Comparison of ENCODE assay signal across 18 cellular contexts in the genomic region with DNA sequence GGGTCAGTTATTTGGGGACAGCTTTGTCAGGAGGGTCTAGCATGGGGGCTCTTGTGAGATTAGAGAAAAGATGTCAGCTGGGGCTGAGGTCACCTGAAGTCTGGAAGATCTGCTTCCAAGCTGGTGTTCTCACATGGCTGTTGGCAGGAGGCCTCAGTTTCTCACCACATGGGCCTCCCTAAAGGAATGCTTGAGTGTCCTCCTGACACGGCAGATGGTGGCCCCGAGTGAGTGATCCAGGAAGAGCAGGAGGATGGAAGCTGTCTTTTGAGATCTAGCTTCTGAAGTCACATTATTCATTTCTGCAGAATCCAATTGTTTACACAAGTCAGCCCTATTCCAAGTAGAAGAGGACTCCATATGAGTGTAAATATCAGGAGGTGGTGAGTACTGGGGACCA.
DNase-seq lines count a peak whose midpoint lies in the region; TF ChIP-seq lines count a peak whose summit lies in the region.
"Had no signal": no experiment of that assay in that cellular context is flagged by ENCODE, and none has a peak within 500 bp of the region (broad histone marks: within the 10 kb centered on the region; RNA-seq: fewer than 3 reads in every experiment).

No MANE protein-coding gene starts in this region.

- DNase-seq in RWPE1 (ENCODE audit: low spot score) (no peak), coronary artery (ENCODE audit: low spot score) (no peak), osteoblast (ENCODE audit: insufficient read length, low spot score, missing footprints) (no peak), uterus (no peak), NCI-H510A treated with DMSO at 0.1 percent for 48 hours (lab: John Stamatoyannopoulos, UW) (no peak), AML-193 (lab: John Stamatoyannopoulos, UW) (no peak)
- DNase-seq in activated effector memory CD4-positive, alpha-beta T cell treated with anti-CD3 and anti-CD28 coated beads, Interleukin-2, amount 50 U/mL, for 16 hours, result no peak
- DNase-seq: CD4-positive, CD25-positive, alpha-beta regulatory T cell; COR-L47; DMS153; EL; GOT3; NCI-H1105; NCI-H2081 treated with DMSO at 0.1 percent for 48 hours; NCI-H524 treated with DMSO at 0.1 percent for 48 hours; SHP77 treated with DMSO at 0.1 percent for 48 hours; SK-N-SH had no signal

- no peaks in the 10 kb centered on the region for H3K79me2 ChIP-seq in osteoblast (ENCODE audit: insufficient read depth, low read length)

- POLR2A ChIA-PET in RWPE1 (lab: Yijun Ruan, JAX; ENCODE audit: low non-redundant PET), result no interaction called here

- H3K4me3 ChIP-seq in coronary artery, result peak overlapping the region; percentile 11
- H3K4me3 ChIP-seq in osteoblast (ENCODE audit: insufficient read depth, low read length), result no peak overlapping the region
- no peak overlapping the region for H3K4me3 ChIP-seq in uterus
- H3K4me3 ChIP-seq: K562 had no signal

- intact Hi-C loops in uterus (cut with DNase I; ENCODE audit: low total_unique reads), result no loop called here

- H3K36me3 ChIP-seq in osteoblast (ENCODE audit: insufficient read depth, low read length) (no peaks in the 10 kb centered on the region), uterus (no peaks in the 10 kb centered on the region)

- TF ChIP-seq CTCF in RWPE1 (conservative IDR thresholded peaks at IDR 0.05; ENCODE audit: low read depth), result no peak
- no peak for TF ChIP-seq CTCF in coronary artery (IDR thresholded peaks at IDR 0.05)
- TF ChIP-seq CTCF in osteoblast (IDR thresholded peaks at IDR 0.05; ENCODE audit: extremely low read depth, low read depth, low read length), result no peak
- TF ChIP-seq CTCF in uterus (IDR thresholded peaks at IDR 0.05), result no peak

- H3K9me3 ChIP-seq in osteoblast (ENCODE audit: low read depth, low read length) (no peaks in the 10 kb centered on the region), uterus (no peaks in the 10 kb centered on the region)
- H3K9me3 ChIP-seq: SK-N-SH had no signal

- TF ChIP-seq POLR2A in uterus (IDR thresholded peaks at IDR 0.05), result no peak

- H3K4me1 ChIP-seq in osteoblast (ENCODE audit: insufficient read depth, low read length) (peaks cover 36% of the 10 kb centered on the region), uterus (peaks cover 0 to 3% of the 10 kb centered on the region in 2 donors)

- H3K27ac ChIP-seq in RWPE1, result peak overlapping the region; percentile 38; the same call in 1 of the 2 replicates
- H3K27ac ChIP-seq in coronary artery, result peak overlapping the region; percentile 53 to 61
- H3K27ac ChIP-seq in osteoblast (ENCODE audit: low read depth, low read length), result peak overlapping the region; percentile 55
- peak overlapping the region; percentile 63 to 70 for H3K27ac ChIP-seq in uterus

- H3K4me2 ChIP-seq in osteoblast (ENCODE audit: insufficient read depth, low read length), result no peak overlapping the region
- H3K4me2 ChIP-seq: SK-N-SH had no signal

- H3K27me3 ChIP-seq in osteoblast (ENCODE audit: insufficient read depth, low read length), result no peaks in the 10 kb centered on the region
- H3K27me3 ChIP-seq in uterus, result no peaks in the 10 kb centered on the region

- no peaks in the 10 kb centered on the region for H4K20me1 ChIP-seq in osteoblast (ENCODE audit: insufficient read depth, low read length)

- CTCF ChIA-PET in RWPE1 (lab: Yijun Ruan, JAX), result no interaction called here

- no peak overlapping the region for H2AFZ ChIP-seq in osteoblast (ENCODE audit: low read length)
